9 cellular contexts compared by ENCODE assay signal in the genomic region with DNA sequence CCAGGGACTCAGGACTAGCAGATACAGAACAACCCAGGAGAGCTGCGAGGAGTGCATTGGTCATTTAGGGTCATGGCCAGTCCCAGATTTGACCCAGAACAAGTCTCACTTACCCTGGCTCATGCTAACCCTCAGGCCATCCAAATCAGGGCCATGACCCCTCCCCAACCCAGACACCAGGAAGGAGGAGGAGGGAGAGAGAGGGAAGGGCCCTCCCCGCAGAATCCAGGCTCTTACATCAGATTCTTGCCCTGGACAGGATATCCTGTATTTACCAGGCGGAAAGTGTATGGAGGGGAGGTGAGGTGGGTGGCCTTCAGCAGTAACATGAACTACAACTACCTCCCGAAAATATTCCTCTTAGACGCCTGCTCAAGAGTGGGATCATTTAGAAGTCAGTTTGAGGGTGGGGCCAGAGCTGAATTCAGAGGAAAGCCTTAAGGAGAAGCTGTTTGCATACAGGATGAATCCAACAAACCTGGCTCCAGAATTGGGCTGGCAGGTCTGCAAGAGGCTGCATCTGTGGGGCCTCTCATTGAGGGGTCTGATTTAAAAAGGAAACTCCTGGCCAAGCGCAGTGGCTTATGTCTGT. TPM values are rescaled to one million over a fixed set of nuclear protein-coding genes. Genes with fewer than 3 reads are reported as not detected.
DNase-seq lines count a peak whose midpoint lies in the region; ATAC-seq, FAIRE-seq and TF ChIP-seq lines count a peak whose summit lies in the region.
"Had no signal": no experiment of that assay in that cellular context is flagged by ENCODE, and none has a peak within 500 bp of the region (broad histone marks: within the 10 kb centered on the region; RNA-seq: fewer than 3 reads in every experiment).

No MANE protein-coding gene starts in this region.

- H3K4me1 Mint-ChIP-seq in mesothelial cell of epicardium: peaks cover 38% of the 10 kb centered on the region

- WGBS in heart right ventricle, 2 donors: 46 to 59% methylated on average over 6 of the region's 6 CpGs
- WGBS in aorta, 2 donors: 73 to 79% methylated on average over 6 of the region's 6 CpGs

- peaks cover 12 to 71% (median 63%) of the 10 kb centered on the region in 9 donors for H3K4me1 ChIP-seq in heart right ventricle
- no peaks in the 10 kb centered on the region for H3K4me1 ChIP-seq in breast epithelium
- H3K4me1 ChIP-seq in aorta (ENCODE audit: control insufficient read depth in 1 of 2, insufficient read depth in 2 of 2, low read length in 2 of 2): no peaks in the 10 kb centered on the region
- peaks cover 25% of the 10 kb centered on the region for H3K4me1 ChIP-seq in Karpas-422 (ENCODE audit: low read length)

- ATAC-seq in heart right ventricle (peak in 5 of 8 donors; percentile 3 to 43 (median 24)), Right ventricle myocardium superior (ENCODE audit: poor library complexity) (no peak), aorta (ENCODE audit: low FRiP score) (no peak), HG03469 (IDR thresholded peaks at IDR 0.05; ENCODE audit: unreplicated experiment) (no peak)

- H3K4me2 ChIP-seq in Karpas-422 (ENCODE audit: low read depth, low read length, poor library complexity, severe bottlenecking): no peak overlapping the region

- H3K36me3 Mint-ChIP-seq in mesothelial cell of epicardium: peaks cover 7% of the 10 kb centered on the region

- H3K9me3 ChIP-seq in heart right ventricle: no peaks in the 10 kb centered on the region
- no peaks in the 10 kb centered on the region for H3K9me3 ChIP-seq in breast epithelium
- H3K9me3 ChIP-seq in aorta (ENCODE audit: control insufficient read depth, low read length): no peaks in the 10 kb centered on the region
- H3K9me3 ChIP-seq in Karpas-422 (ENCODE audit: low read length): no peaks in the 10 kb centered on the region

- peak overlapping the region; percentile 96 for H3K27ac Mint-ChIP-seq in mesothelial cell of epicardium

- TF ChIP-seq POLR2A in breast epithelium (IDR thresholded peaks at IDR 0.05): no peak

- no peak overlapping the region; the same call in 1 of the 2 replicates for H3K9ac ChIP-seq in Karpas-422 (ENCODE audit: low read length)

- no peaks in the 10 kb centered on the region for H4K20me1 ChIP-seq in Karpas-422 (ENCODE audit: insufficient read depth, low read depth, low read length)

- no peaks in the 10 kb centered on the region for H3K27me3 Mint-ChIP-seq in mesothelial cell of epicardium (ENCODE audit: low read depth)

- peaks cover 13% of the 10 kb centered on the region; the same call in 1 of the 2 replicates for H3K79me2 ChIP-seq in Karpas-422 (ENCODE audit: low read length)

- H3K27ac ChIP-seq in heart right ventricle (peak overlapping the region; percentile 43 to 94 (median 90)), breast epithelium (peak overlapping the region; percentile 43 to 83), aorta (ENCODE audit: low read depth in 1 of 2, low read length in 2 of 2) (no peak overlapping the region), Karpas-422 (ENCODE audit: low read length) (no peak overlapping the region)

- H3K4me3 Mint-ChIP-seq in mesothelial cell of epicardium: peak overlapping the region; percentile 96

- H3K9me2 ChIP-seq in Karpas-422 (replicated peaks; ENCODE audit: insufficient read depth, low read length): no peaks in the 10 kb centered on the region

- DNase-seq in heart right ventricle (peak in 1 of 2 donors; percentile 41), Right ventricle myocardium superior (no peak), breast epithelium (ENCODE audit: low spot score in 2 of 2) (no peak), mesothelial cell of epicardium (ENCODE audit: low spot score in 2 of 2, unreplicated experiment in 2 of 2) (no peak), aorta (peak; percentile 41 to 63), Karpas-422 (no peak), D721Med (ENCODE audit: insufficient read length, low spot score) (no peak)
- DNase-seq: foreskin melanocyte had no signal

- FAIRE-seq in D721Med (lab: Jason Lieb, UNC): no peak

- peaks cover 0 to 36% (median 4%) of the 10 kb centered on the region in 9 donors for H3K36me3 ChIP-seq in heart right ventricle
- H3K36me3 ChIP-seq in breast epithelium: no peaks in the 10 kb centered on the region
- peaks cover 0 to 3% of the 10 kb centered on the region in 2 donors for H3K36me3 ChIP-seq in aorta (ENCODE audit: control insufficient read depth in 1 of 2, insufficient read depth in 2 of 2, low read length in 1 of 2)
- no peaks in the 10 kb centered on the region for H3K36me3 ChIP-seq in Karpas-422 (ENCODE audit: insufficient read depth, low read length)

- H3K4me3 ChIP-seq in heart right ventricle (peak overlapping the region in 8 of 10 donors; percentile 2 to 100 (median 89)), breast epithelium (peak overlapping the region; percentile 82 to 100 (median 90)), aorta (ENCODE audit: low read length in 2 of 2) (no peak overlapping the region), Karpas-422 (ENCODE audit: low read length) (no peak overlapping the region)

- TF ChIP-seq CTCF in heart right ventricle (IDR thresholded peaks at IDR 0.05) (no peak), breast epithelium (IDR thresholded peaks at IDR 0.05) (no peak), mesothelial cell of epicardium (IDR thresholded peaks at IDR 0.05; ENCODE audit: unreplicated experiment) (no peak), D721Med (IDR thresholded peaks at IDR 0.05; ENCODE audit: insufficient read depth, missing control alignments) (no peak)

- H3K27me3 ChIP-seq in heart right ventricle (no peaks in the 10 kb centered on the region), breast epithelium (no peaks in the 10 kb centered on the region), aorta (ENCODE audit: control insufficient read depth in 1 of 2, insufficient read depth in 2 of 2, low read length in 1 of 2) (no peaks in the 10 kb centered on the region), Karpas-422 (ENCODE audit: low read length) (no peaks in the 10 kb centered on the region)

- intact Hi-C loops in heart right ventricle (cut with DNase I): loop anchor here in 9 of 10 donors (5.0 to 10.0 kb wide), 8 partner anchors 105 to 345 kb away; partner anchors contain the start of genes NBR1 (in 7 of the 9) and BRCA1 (in 5 of the 9)
- intact Hi-C loops in Right ventricle myocardium superior (cut with DNase I): loop anchor here (10.0 kb wide), 1 partner anchor 105 kb away; the partner anchor contains the start of gene BRCA1
- intact Hi-C loops in breast epithelium (cut with DNase I; ENCODE audit: low total_unique reads): loop anchor here (5.0 kb wide), 1 partner anchor 348 kb away; no protein-coding TSS in a partner anchor
- intact Hi-C loops in aorta (cut with DNase I): loop anchor here (5.0 kb wide), 2 partner anchors 152 to 192 kb away; partner anchors contain the start of genes NBR1 (in 1 of the 2) and TMEM106A (in 1 of the 2)

- no peak overlapping the region for H2AFZ ChIP-seq in Karpas-422 (ENCODE audit: low read length)

- no peaks in the 10 kb centered on the region for H3K9me3 Mint-ChIP-seq in mesothelial cell of epicardium

RNA-seq across cellular contexts. Expression of gene VAT1, which starts 2.1 kb away (rescaled TPM):
- total RNA-seq in heart right ventricle (10 to 100 TPM; 48.5 to 99.2 (median 70.8) TPM), Right ventricle myocardium superior (89.7 TPM), breast epithelium (100 to 1,000 TPM; 125 to 402 (median 173) TPM), mesothelial cell of epicardium (211 to 222 TPM (median 211 TPM) in 3 replicates), aorta (100 to 1,000 TPM; 165 to 241 TPM)
- polyA plus RNA-seq in heart right ventricle (10 to 100 TPM; 54.6 to 66.5 TPM), aorta (10 to 100 TPM; 55.7 to 65.3 TPM)
- total RNA-seq in Karpas-422 (2014; rRNA removed; shearing (Covaris generic); ENCODE audit: low replicate concordance): 45.7 and 55.1 TPM in 2 replicates

RNA-seq across cellular contexts. Expression of gene RND2, which starts 4.9 kb away (rescaled TPM):
- total RNA-seq in heart right ventricle: 1 to 10 TPM in 1 of 10 donors, under 1 TPM in 9; 0.16 to 2.3 (median 0.51) TPM
- polyA plus RNA-seq in heart right ventricle: under 1 TPM; 0.14 to 0.95 TPM
- 0.65 TPM for total RNA-seq in Right ventricle myocardium superior
- 1 to 10 TPM in 2 of 3 donors, under 1 TPM in 1; 0.16 to 2.0 (median 1.3) TPM for total RNA-seq in breast epithelium
- total RNA-seq in mesothelial cell of epicardium: 7.6 to 8.7 TPM (median 8.7 TPM) in 3 replicates
- 1 to 10 TPM; 1.1 to 2.7 TPM for total RNA-seq in aorta
- polyA plus RNA-seq in aorta: 1 to 10 TPM; 2.0 to 3.9 TPM
- 0.30 and 0.36 TPM in 2 replicates for total RNA-seq in Karpas-422 (2014; rRNA removed; shearing (Covaris generic); ENCODE audit: low replicate concordance)

RNA-seq across cellular contexts. Expression of gene IFI35, which starts 13.5 kb away (rescaled TPM):
- total RNA-seq in heart right ventricle: 10 to 100 TPM in 6 of 10 donors, 1 to 10 TPM in 4; 7.0 to 61.6 (median 13.2) TPM
- 10 to 100 TPM; 13.0 to 26.0 TPM for polyA plus RNA-seq in heart right ventricle
- total RNA-seq in Right ventricle myocardium superior: 14.4 TPM
- 10 to 100 TPM; 16.2 to 42.3 (median 31.0) TPM for total RNA-seq in breast epithelium
- 5.6 to 6.3 TPM (median 5.9 TPM) in 3 replicates for total RNA-seq in mesothelial cell of epicardium
- 10 to 100 TPM; 24.8 to 35.3 TPM for total RNA-seq in aorta
- 10 to 100 TPM; 34.2 to 45.2 TPM for polyA plus RNA-seq in aorta
- 19.1 and 27.2 TPM in 2 replicates for total RNA-seq in Karpas-422 (2014; rRNA removed; shearing (Covaris generic); ENCODE audit: low replicate concordance)

RNA-seq across cellular contexts. Expression of gene RPL27, which starts 21.9 kb away (rescaled TPM):
- total RNA-seq in heart right ventricle (100 to 1,000 TPM; 388 to 841 (median 519) TPM), Right ventricle myocardium superior (675 TPM), breast epithelium (1,000 to 10,000 TPM; 1,150 to 3,519 (median 1,958) TPM), mesothelial cell of epicardium (1,019 to 1,067 TPM (median 1,060 TPM) in 3 replicates), aorta (100 to 1,000 TPM; 723 to 755 TPM)
- polyA plus RNA-seq in heart right ventricle (1,000 to 10,000 TPM; 1,760 to 2,790 TPM), aorta (1,000 to 10,000 TPM; 3,011 to 6,939 TPM)
- total RNA-seq in Karpas-422 (2014; rRNA removed; shearing (Covaris generic); ENCODE audit: low replicate concordance): 1,746 and 2,567 TPM in 2 replicates

RNA-seq across cellular contexts. Expression of gene RUNDC1, which starts 39.8 kb away (rescaled TPM):
- 10 to 100 TPM in 9 of 10 donors, 1 to 10 TPM in 1; 7.5 to 21.0 (median 11.6) TPM for total RNA-seq in heart right ventricle
- 10 to 100 TPM in 1 of 2 donors, 1 to 10 TPM in 1; 5.6 to 10.2 TPM for polyA plus RNA-seq in heart right ventricle
- 10.0 TPM for total RNA-seq in Right ventricle myocardium superior
- total RNA-seq in breast epithelium: 10 to 100 TPM in 2 of 3 donors, 1 to 10 TPM in 1; 8.6 to 25.8 (median 22.3) TPM
- total RNA-seq in mesothelial cell of epicardium: 13.1 to 13.9 TPM (median 13.2 TPM) in 3 replicates
- total RNA-seq in aorta: 10 to 100 TPM; 10.6 to 16.0 TPM
- 1 to 10 TPM; 2.4 to 7.3 TPM for polyA plus RNA-seq in aorta
- total RNA-seq in Karpas-422 (2014; rRNA removed; shearing (Covaris generic); ENCODE audit: low replicate concordance): 9.2 and 16.6 TPM in 2 replicates

Comparison
In these comparisons a context has a peak if more than half of its experiments do, and no peak if none do; other contexts are left out.
1. ATAC-seq: peak in heart right ventricle (5 of 8); none in Right ventricle myocardium superior (single experiment), aorta (single experiment) and HG03469 (single experiment).
2. DNase-seq: peak in aorta (2 of 2); none in Right ventricle myocardium superior (single experiment), breast epithelium (0 of 2), mesothelial cell of epicardium (0 of 2), Karpas-422 (single experiment) and D721Med (single experiment).
3. H3K27ac ChIP-seq: peak in heart right ventricle (10 of 10) and breast epithelium (2 of 2); none in aorta (0 of 2) and Karpas-422 (single experiment).
4. H3K4me3 ChIP-seq: peak in heart right ventricle (8 of 10) and breast epithelium (3 of 3); none in aorta (0 of 2) and Karpas-422 (single experiment).